ENCODE assay signal across 8 cellular contexts in genomic region chr1:68111804-68112436, GRCh38.
DNase-seq lines count a peak whose midpoint lies in the region; ATAC-seq, FAIRE-seq and TF ChIP-seq lines count a peak whose summit lies in the region.

No MANE protein-coding gene starts in this region.

- no peaks in the 10 kb centered on the region for H3K79me2 ChIP-seq in endothelial cell of umbilical vein (ENCODE audit: control insufficient read depth, insufficient read depth, low read length)

- DNase-seq in BE2C (peak; percentile 10), Panc1 (ENCODE audit: low read depth, low spot score) (no peak), endothelial cell of umbilical vein (ENCODE audit: low read depth, low spot score) (peak; percentile 88), mesothelial cell of epicardium (ENCODE audit: low spot score in 2 of 2, unreplicated experiment in 2 of 2) (no peak)
- no peak for DNase-seq in stimulated activated CD4-positive, alpha-beta T cell treated with anti-CD3 and anti-CD28 coated beads, Interleukin-4, amount 100 ng/mL, for 1 hour
- no peak for DNase-seq in activated naive CD4-positive, alpha-beta T cell (lab: John Stamatoyannopoulos, UW)

- TF ChIP-seq CTCF in BE2C (IDR thresholded peaks at IDR 0.05; ENCODE audit: low read depth, low read length) (peak; percentile 49), Panc1 (IDR thresholded peaks at IDR 0.05) (peak; percentile 82), endothelial cell of umbilical vein (IDR thresholded peaks at IDR 0.05; ENCODE audit: extremely low read depth in 1 of 2, insufficient read depth in 1 of 2, low read depth in 1 of 2, low read length in 2 of 2) (peak; percentile 68), mesothelial cell of epicardium (IDR thresholded peaks at IDR 0.05; ENCODE audit: unreplicated experiment) (peak; percentile 22)

- ATAC-seq in HG03442 (IDR thresholded peaks at IDR 0.05; ENCODE audit: unreplicated experiment), result peak; percentile 50
- peak; percentile 93 for ATAC-seq in Panc1
- ATAC-seq in HG03139 (IDR thresholded peaks at IDR 0.05; ENCODE audit: unreplicated experiment), result no peak

- dilution Hi-C loops in endothelial cell of umbilical vein (cut with MboI; ENCODE audit: extremely low pct_ligation_motif_present, low sequenced_read_pairs), result no loop called here

- no peaks in the 10 kb centered on the region for H3K4me1 ChIP-seq in BE2C
- H3K4me1 ChIP-seq in Panc1 (ENCODE audit: control insufficient read depth, insufficient read depth, low read length), result peaks cover 3% of the 10 kb centered on the region; the same call in 1 of the 2 replicates
- H3K4me1 ChIP-seq in endothelial cell of umbilical vein (ENCODE audit: control insufficient read depth, extremely low read depth, insufficient read depth, low read length), result peaks cover 9% of the 10 kb centered on the region

- no peaks in the 10 kb centered on the region for H3K27me3 Mint-ChIP-seq in mesothelial cell of epicardium (ENCODE audit: low read depth)

- in situ Hi-C loops in Panc1 (cut with HindIII; ENCODE audit: low pct_unique_long_range_greater_than_20kb, low sequenced_read_pairs), result no loop called here

- CTCF ChIA-PET in Panc1 (lab: Charles Lee), result no interaction called here
- CTCF ChIA-PET in endothelial cell of umbilical vein (lab: Charles Lee), result interaction anchor here (0.5 to 4.0 kb wide), 18 partner anchors 8 to 579 kb away, joined by 3 to 34 read pairs (median 4); no protein-coding TSS in a partner anchor

- BruUV-seq in Panc1 (replicated peaks; lab: Mats Ljungman, UMichigan) (no TSS peak), endothelial cell of umbilical vein (replicated peaks; lab: Mats Ljungman, UMichigan) (no TSS peak)

- H3K4me3 ChIP-seq in BE2C (ENCODE audit: low read depth, low read length), result no peak overlapping the region
- no peak overlapping the region for H3K4me3 ChIP-seq in Panc1 (ENCODE audit: low read depth in 2 of 2, low read length in 2 of 2)
- H3K4me3 ChIP-seq in endothelial cell of umbilical vein (replicated peaks in 1 of 3; ENCODE audit: insufficient read depth in 1 of 3, low read depth in 1 of 3, low read length in 3 of 3), result no peak overlapping the region

- H3K9me3 ChIP-seq in BE2C (no peaks in the 10 kb centered on the region), Panc1 (ENCODE audit: control insufficient read depth, insufficient read depth, low read depth, low read length) (no peaks in the 10 kb centered on the region), endothelial cell of umbilical vein (replicated peaks; ENCODE audit: control insufficient read depth, insufficient read depth, low read length) (no peaks in the 10 kb centered on the region)

- no peaks in the 10 kb centered on the region for H3K36me3 ChIP-seq in BE2C
- H3K36me3 ChIP-seq in Panc1 (ENCODE audit: control insufficient read depth, insufficient read depth, low read length), result no peaks in the 10 kb centered on the region
- H3K36me3 ChIP-seq in endothelial cell of umbilical vein (ENCODE audit: control insufficient read depth in 2 of 2, extremely low read depth in 1 of 2, insufficient read depth in 2 of 2, low read length in 2 of 2), result no peaks in the 10 kb centered on the region

- H3K4me1 Mint-ChIP-seq in mesothelial cell of epicardium, result peaks cover 2% of the 10 kb centered on the region

- POLR2A ChIA-PET in Panc1 (lab: Charles Lee) (no interaction called here), endothelial cell of umbilical vein (lab: Charles Lee) (no interaction called here)

- intact Hi-C loops in Panc1 (cut with micrococcal nuclease; ENCODE audit: unreplicated experiment), result loop anchor here (1.0 to 5.0 kb wide), 3 partner anchors 259 to 345 kb away; no protein-coding TSS in a partner anchor
- intact Hi-C loops in endothelial cell of umbilical vein (cut with micrococcal nuclease), result loop anchor here (1.0 to 5.0 kb wide), 5 partner anchors 60 to 577 kb away; partner anchors contain the start of gene DIRAS3

- no peak overlapping the region for H2AFZ ChIP-seq in endothelial cell of umbilical vein (ENCODE audit: low read depth, low read length)

- no peaks in the 10 kb centered on the region for H3K9me1 ChIP-seq in endothelial cell of umbilical vein (replicated peaks; ENCODE audit: control insufficient read depth, extremely low read depth, insufficient read depth, low read length)

- H4K20me1 ChIP-seq in endothelial cell of umbilical vein (replicated peaks; ENCODE audit: control insufficient read depth, extremely low read depth, insufficient read depth, low read length), result no peaks in the 10 kb centered on the region

- H3K4me3 Mint-ChIP-seq in mesothelial cell of epicardium, result no peak overlapping the region

- no peaks in the 10 kb centered on the region for H3K27me3 ChIP-seq in BE2C
- no peaks in the 10 kb centered on the region for H3K27me3 ChIP-seq in Panc1 (ENCODE audit: control insufficient read depth, insufficient read depth, low read length)
- H3K27me3 ChIP-seq in endothelial cell of umbilical vein (ENCODE audit: control insufficient read depth in 2 of 2, insufficient read depth in 2 of 2, low read length in 2 of 2), result no peaks in the 10 kb centered on the region

- H3K27ac ChIP-seq in Panc1 (ENCODE audit: low read length) (no peak overlapping the region), endothelial cell of umbilical vein (ENCODE audit: insufficient read depth, low read depth, low read length) (no peak overlapping the region)

- H3K27ac Mint-ChIP-seq in mesothelial cell of epicardium, result no peak overlapping the region

- peaks cover 8% of the 10 kb centered on the region for H3K36me3 Mint-ChIP-seq in mesothelial cell of epicardium

- no peak overlapping the region for H3K4me2 ChIP-seq in endothelial cell of umbilical vein (ENCODE audit: insufficient read depth, low read length)

- peak; percentile 77 for FAIRE-seq in endothelial cell of umbilical vein (lab: Jason Lieb, UNC)

- TF ChIP-seq POLR2A in endothelial cell of umbilical vein (IDR thresholded peaks at IDR 0.05; ENCODE audit: low read depth, low read length), result no peak

- peaks cover 7% of the 10 kb centered on the region for H3K9me3 Mint-ChIP-seq in mesothelial cell of epicardium

- no peak overlapping the region for H3K9ac ChIP-seq in endothelial cell of umbilical vein (replicated peaks; ENCODE audit: extremely low read depth, insufficient read depth, low read length)

TF ChIP-seq in endothelial cell of umbilical vein, 7 proteins besides CTCF, POLR2A, EP300 and RAD21:
- peak; percentile 17 for TF ChIP-seq POLR2AphosphoS5 (IDR thresholded peaks at IDR 0.05; ENCODE audit: insufficient read depth, low read depth, low read length)
- no peak for TF ChIP-seq MYC (IDR thresholded peaks at IDR 0.05; ENCODE audit: low read depth, low read length)

Comparison
In these comparisons a context has a peak if more than half of its experiments do, and no peak if none do; other contexts are left out.
1. DNase-seq: peak in BE2C (single experiment) and endothelial cell of umbilical vein (single experiment); none in Panc1 (single experiment), mesothelial cell of epicardium (0 of 2), stimulated activated CD4-positive, alpha-beta T cell treated with anti-CD3 and anti-CD28 coated beads, Interleukin-4, amount 100 ng/mL, for 1 hour (single experiment) and activated naive CD4-positive, alpha-beta T cell (0 of 4).
2. CTCF ChIP-seq: peak in every context shown above with its lines; median percentile 82 in Panc1; 68 in endothelial cell of umbilical vein; 49 in BE2C; 22 in mesothelial cell of epicardium.